In genomic region chr5:2563046-2563445, GRCh38 we compare ENCODE assay signal across 1 cellular context.
TF ChIP-seq lines count a peak whose summit lies in the region.

No MANE protein-coding gene starts in this region.

TF ChIP-seq in H1, 55 proteins besides CTCF, POLR2A, EP300 and RAD21:
- no peak for TF ChIP-seq NRF1 (IDR thresholded peaks at IDR 0.05; ENCODE audit: low read depth, low read length)
TF ChIP-seq in H1: peak in this region for 0.
